ENCODE assay signal across 16 cellular contexts in genomic region chr4:23775694-23776093, GRCh38.
A peak's percentile ranks its signal among the peaks of the same experiment; 100 is the strongest.
DNase-seq lines count a peak whose midpoint lies in the region; ATAC-seq and TF ChIP-seq lines count a peak whose summit lies in the region.
"Had no signal": no experiment of that assay in that cellular context is flagged by ENCODE, and none has a peak within 500 bp of the region (broad histone marks: within the 10 kb centered on the region; RNA-seq: fewer than 3 reads in every experiment).

No MANE protein-coding gene starts in this region.

- no peaks in the 10 kb centered on the region for H3K36me3 Mint-ChIP-seq in GM23338 (ENCODE audit: low read depth)
- no peaks in the 10 kb centered on the region for H3K36me3 Mint-ChIP-seq in activated CD8-positive, alpha-beta T cell treated with anti-CD3 and anti-CD28 coated beads, Interleukin-2, amount 10 ng/mL, durations not matched to agents 7 days and 5 days (ENCODE audit: low read depth)

- no peaks in the 10 kb centered on the region for H3K79me2 ChIP-seq in GM23338 (replicated peaks; ENCODE audit: insufficient read depth)

- ATAC-seq in GM23338, result peak; percentile 33; the same call in 1 of the 3 replicates
- no peak for ATAC-seq in GM21528 (IDR thresholded peaks at IDR 0.05; ENCODE audit: low FRiP score, unreplicated experiment)
- no peak for ATAC-seq in GM21423 (IDR thresholded peaks at IDR 0.05; ENCODE audit: unreplicated experiment)
- no peak for ATAC-seq in activated CD8-positive, alpha-beta T cell treated with anti-CD3 and anti-CD28 coated beads, Interleukin-2, amount 10 ng/mL, durations not matched to agents 7 days and 5 days
- ATAC-seq: activated CD8-positive, alpha-beta T cell treated with anti-CD3 and anti-CD28 coated beads for 36 hours had no signal

- H3K27ac Mint-ChIP-seq in GM23338, result no peak overlapping the region
- no peak overlapping the region for H3K27ac Mint-ChIP-seq in activated CD8-positive, alpha-beta T cell treated with anti-CD3 and anti-CD28 coated beads, Interleukin-2, amount 10 ng/mL, durations not matched to agents 7 days and 5 days
- H3K27ac Mint-ChIP-seq: activated CD8-positive, alpha-beta T cell treated with anti-CD3 and anti-CD28 coated beads for 36 hours; HFFc6; stimulated activated naive CD8-positive, alpha-beta T cell treated with anti-CD3 and anti-CD28 coated beads, Interleukin-15, Interleukin-2, amounts not matched to agents 100 ng/mL and 50 ng/mL, for 24 hours had no signal

- H2AFZ ChIP-seq in GM23338, result peak overlapping the region; percentile 40; the same call in 1 of the 2 replicates

- CTCF ChIA-PET in activated CD8-positive, alpha-beta T cell treated with anti-CD3 and anti-CD28 coated beads, Interleukin-2, amount 10 ng/mL, durations not matched to agents 7 days and 5 days (lab: Charles Lee), result no interaction called here

- POLR2A ChIA-PET in activated CD8-positive, alpha-beta T cell treated with anti-CD3 and anti-CD28 coated beads, Interleukin-2, amount 10 ng/mL, durations not matched to agents 7 days and 5 days (lab: Charles Lee), result no interaction called here

- peak; percentile 40 for TF ChIP-seq CTCF in 22Rv1 (IDR thresholded peaks at IDR 0.05)
- TF ChIP-seq CTCF in GM23338 (conservative IDR thresholded peaks at IDR 0.05; ENCODE audit: low read depth in 2 of 2), result peak; percentile 36 to 51; a peak in 3 of 4 replicates
- TF ChIP-seq CTCF in WERI-Rb-1 (IDR thresholded peaks at IDR 0.05; ENCODE audit: low read depth, low read length), result peak; percentile 52
- peak; percentile 6 for TF ChIP-seq CTCF in kidney epithelial cell (IDR thresholded peaks at IDR 0.05; ENCODE audit: insufficient read depth, low read length, poor library complexity, severe bottlenecking)

- no peaks in the 10 kb centered on the region for H3K27me3 Mint-ChIP-seq in GM23338 (ENCODE audit: insufficient read depth, low read depth, poor library complexity)
- no peaks in the 10 kb centered on the region for H3K27me3 Mint-ChIP-seq in activated CD8-positive, alpha-beta T cell treated with anti-CD3 and anti-CD28 coated beads, Interleukin-2, amount 10 ng/mL, durations not matched to agents 7 days and 5 days (ENCODE audit: low read depth)
- H3K27me3 Mint-ChIP-seq: activated CD8-positive, alpha-beta T cell treated with anti-CD3 and anti-CD28 coated beads for 36 hours; stimulated activated naive CD8-positive, alpha-beta T cell treated with anti-CD3 and anti-CD28 coated beads, Interleukin-15, Interleukin-2, amounts not matched to agents 100 ng/mL and 50 ng/mL, for 24 hours had no signal

- no peaks in the 10 kb centered on the region for H3K9me3 Mint-ChIP-seq in GM23338
- H3K9me3 Mint-ChIP-seq in activated CD8-positive, alpha-beta T cell treated with anti-CD3 and anti-CD28 coated beads, Interleukin-2, amount 10 ng/mL, durations not matched to agents 7 days and 5 days (ENCODE audit: insufficient read depth), result no peaks in the 10 kb centered on the region

- no peak overlapping the region for H3K4me3 Mint-ChIP-seq in GM23338
- no peak overlapping the region for H3K4me3 Mint-ChIP-seq in activated CD8-positive, alpha-beta T cell treated with anti-CD3 and anti-CD28 coated beads, Interleukin-2, amount 10 ng/mL, durations not matched to agents 7 days and 5 days
- H3K4me3 Mint-ChIP-seq: activated CD8-positive, alpha-beta T cell treated with anti-CD3 and anti-CD28 coated beads for 36 hours; HFFc6; stimulated activated naive CD8-positive, alpha-beta T cell treated with anti-CD3 and anti-CD28 coated beads, Interleukin-15, Interleukin-2, amounts not matched to agents 100 ng/mL and 50 ng/mL, for 24 hours had no signal

- DNase-seq in GM23338 (ENCODE audit: low spot score) (no peak), WERI-Rb-1 (peak; percentile 18), kidney epithelial cell (ENCODE audit: low read depth) (no peak), H4 (ENCODE audit: low spot score) (no peak)
- no peak for DNase-seq in activated CD8-positive, alpha-beta T cell treated with anti-CD3 and anti-CD28 coated beads, Interleukin-2, amount 10 ng/mL, durations not matched to agents 7 days and 5 days
- DNase-seq: activated CD8-positive, alpha-beta T cell treated with anti-CD3 and anti-CD28 coated beads for 36 hours; amniotic stem cell; HFFc6; NCI-H2029; uterus had no signal

- H3K4me1 ChIP-seq in GM23338 (ENCODE audit: insufficient read depth), result peaks cover 27% of the 10 kb centered on the region
- H3K4me1 ChIP-seq: pancreas, uterus had no signal

- H4K20me1 ChIP-seq in GM23338 (replicated peaks; ENCODE audit: insufficient read depth), result no peaks in the 10 kb centered on the region

- 0 out of 2 replicates have a peak, but pooled peaks cover 4% of the 10 kb centered on the region for H3K9me2 ChIP-seq in GM23338 (ENCODE audit: insufficient read depth)

- H3K9me3 ChIP-seq in WERI-Rb-1 (ENCODE audit: severe bottlenecking), result no peaks in the 10 kb centered on the region
- H3K9me3 ChIP-seq: pancreas, uterus had no signal

- H3K36me3 ChIP-seq in GM23338 (ENCODE audit: insufficient read depth) (no peaks in the 10 kb centered on the region; the same call in 1 of the 2 replicates), WERI-Rb-1 (no peaks in the 10 kb centered on the region), kidney epithelial cell (ENCODE audit: control insufficient read depth, insufficient read depth, low read length) (no peaks in the 10 kb centered on the region)
- H3K36me3 ChIP-seq: pancreas, uterus had no signal

- H3K4me2 ChIP-seq in GM23338, result no peak overlapping the region; the same call in 1 of the 2 replicates

- H3K4me3 ChIP-seq in GM23338 (no peak overlapping the region), WERI-Rb-1 (ENCODE audit: low read depth, low read length) (no peak overlapping the region), kidney epithelial cell (ENCODE audit: low read depth, low read length) (no peak overlapping the region)
- H3K4me3 ChIP-seq: pancreas, uterus had no signal

- no peaks in the 10 kb centered on the region for H3K27me3 ChIP-seq in GM23338 (ENCODE audit: insufficient read depth)
- H3K27me3 ChIP-seq in WERI-Rb-1 (ENCODE audit: insufficient read depth, low read depth, severe bottlenecking), result no peaks in the 10 kb centered on the region
- H3K27me3 ChIP-seq in kidney epithelial cell (ENCODE audit: control insufficient read depth, insufficient read depth, low read length), result no peaks in the 10 kb centered on the region
- H3K27me3 ChIP-seq: pancreas, uterus had no signal

- peaks cover 26% of the 10 kb centered on the region for H3K4me1 Mint-ChIP-seq in GM23338
- no peaks in the 10 kb centered on the region for H3K4me1 Mint-ChIP-seq in activated CD8-positive, alpha-beta T cell treated with anti-CD3 and anti-CD28 coated beads, Interleukin-2, amount 10 ng/mL, durations not matched to agents 7 days and 5 days (ENCODE audit: low read depth)

- H3F3A ChIP-seq in GM23338 (replicated peaks; ENCODE audit: low read depth), result no peaks in the 10 kb centered on the region

- H3K27ac ChIP-seq in 22Rv1, result no peak overlapping the region
- no peak overlapping the region for H3K27ac ChIP-seq in GM23338 (ENCODE audit: low read depth)
- H3K27ac ChIP-seq in WERI-Rb-1, result no peak overlapping the region
- H3K27ac ChIP-seq: pancreas, RWPE1, uterus had no signal

TF ChIP-seq in GM23338, 12 proteins besides CTCF, POLR2A, EP300 and RAD21:
- TF ChIP-seq CREB1 (CRISPR knock-in tag; IDR thresholded peaks at IDR 0.05; ENCODE audit: low read depth) (no peak), NANOG (IDR thresholded peaks at IDR 0.05; ENCODE audit: borderline replicate concordance) (no peak), STAT1 (IDR thresholded peaks at IDR 0.05; ENCODE audit: unreplicated experiment) (no peak), JUNB (IDR thresholded peaks at IDR 0.05; ENCODE audit: unreplicated experiment) (no peak), POLR2AphosphoS5 (IDR thresholded peaks at IDR 0.05; ENCODE audit: low read depth) (no peak), EZH2 (IDR thresholded peaks at IDR 0.05; ENCODE audit: low read depth, unreplicated experiment) (no peak), ZNF114 (CRISPR knock-in tag; IDR thresholded peaks at IDR 0.05) (no peak), ETS1 (IDR thresholded peaks at IDR 0.05) (no peak), ZNF331 (CRISPR knock-in tag; IDR thresholded peaks at IDR 0.05; ENCODE audit: low read depth) (no peak)
